Comparison of ENCODE assay signal across 31 cellular contexts in genomic region chr9:19198406-19198805, GRCh38.
"Had no signal": no experiment of that assay in that cellular context is flagged by ENCODE, and none has a peak within 500 bp of the region (broad histone marks: within the 10 kb centered on the region; RNA-seq: fewer than 3 reads in every experiment).

No MANE protein-coding gene starts in this region.

- H3K4me3 Mint-ChIP-seq: activated CD4-positive, alpha-beta memory T cell treated with anti-CD3 and anti-CD28 coated beads for 36 hours; activated CD4-positive, alpha-beta T cell treated with anti-CD3 and anti-CD28 coated beads for 36 hours; activated CD4-positive, alpha-beta T cell treated with anti-CD3 and anti-CD28 coated beads, Interleukin-2, amount 10 ng/mL, durations not matched to agents 24 days and 14 days; activated CD8-positive, alpha-beta T cell treated with anti-CD3 and anti-CD28 coated beads, Interleukin-2, amount 10 ng/mL, durations not matched to agents 7 days and 5 days; activated naive CD4-positive, alpha-beta T cell treated with anti-CD3 and anti-CD28 coated beads, Interleukin-2, amount 50 U/mL, for 24 hours; activated naive CD8-positive, alpha-beta T cell treated with anti-CD3 and anti-CD28 coated beads, Interleukin-2, amount 10 ng/mL, durations not matched to agents 7 days and 5 days; activated T-cell treated with anti-CD3 and anti-CD28 coated beads, Interleukin-2, amount 50 U/mL, for 24 hours; activated T-helper 17 cell treated with anti-CD3 and anti-CD28 coated beads, Interleukin-2, amount 50 U/mL, for 72 hours; brain; effector memory CD8-positive, alpha-beta T cell; T-helper 17 cell; T-helper 2 cell treated with Interferon-gamma antibody and Interleukin-4, amounts not matched to agents 5 μg/mL and 100 μg/mL, for 36 hours had no signal

- H3K4me1 ChIP-seq: ascending aorta, breast epithelium, esophagus muscularis mucosa, foreskin keratinocyte, gastrocnemius medialis had no signal

- H3K9me3 ChIP-seq: ascending aorta, breast epithelium, esophagus muscularis mucosa, gastrocnemius medialis, heart left ventricle had no signal

- DNase-seq: activated CD4-positive, alpha-beta memory T cell treated with anti-CD3 and anti-CD28 coated beads for 36 hours; activated CD4-positive, alpha-beta T cell treated with anti-CD3 and anti-CD28 coated beads for 36 hours; activated CD4-positive, alpha-beta T cell treated with anti-CD3 and anti-CD28 coated beads, Interleukin-2, amount 10 ng/mL, durations not matched to agents 24 days and 14 days; activated CD4-positive, CD25-positive, alpha-beta regulatory T cell; activated CD4-positive, CD25-positive, alpha-beta regulatory T cell treated with anti-CD3 and anti-CD28 coated beads, Interleukin-2, amount 50 U/mL, for 72 hours; activated CD8-positive, alpha-beta memory T cell treated with anti-CD3 and anti-CD28 coated beads, Interleukin-2, amount 50 U/mL, for 48 hours; activated CD8-positive, alpha-beta T cell treated with anti-CD3 and anti-CD28 coated beads, Interleukin-2, amount 10 ng/mL, durations not matched to agents 7 days and 5 days; activated effector memory CD4-positive, alpha-beta T cell treated with Interleukin-2 at 50 U/mL for 16 hours; activated gamma-delta T cell treated with Interleukin-2 at 50 U/mL for 16 hours; activated naive CD4-positive, alpha-beta T cell treated with Interleukin-2 at 50 U/mL for 16 hours; activated naive CD8-positive, alpha-beta T cell treated with anti-CD3 and anti-CD28 coated beads, Interleukin-2, amount 10 ng/mL, durations not matched to agents 7 days and 5 days; activated T-cell treated with anti-CD3 and anti-CD28 coated beads for 4 hours; activated T-cell treated with anti-CD3 and anti-CD28 coated beads, Interleukin-2, amount 50 U/mL, for 24 hours; caudate nucleus; cortex of kidney; dermis blood vessel endothelial cell; effector CD4-positive, alpha-beta T cell; effector memory CD8-positive, alpha-beta T cell; foreskin keratinocyte; gastrocnemius medialis; glutamatergic neuron; heart left ventricle; T-helper 17 cell; T1000 had no signal

- H3K27ac ChIP-seq: ascending aorta, breast epithelium, esophagus muscularis mucosa, foreskin keratinocyte, gastrocnemius medialis, heart left ventricle had no signal

- H3K36me3 ChIP-seq: ascending aorta, breast epithelium, esophagus muscularis mucosa, gastrocnemius medialis, heart left ventricle had no signal

- H3K4me3 ChIP-seq: ascending aorta, breast epithelium, esophagus muscularis mucosa, gastrocnemius medialis, heart left ventricle had no signal

- H3K27me3 Mint-ChIP-seq: activated naive CD4-positive, alpha-beta T cell treated with anti-CD3 and anti-CD28 coated beads, Interleukin-2, amount 50 U/mL, for 24 hours; activated naive CD8-positive, alpha-beta T cell treated with anti-CD3 and anti-CD28 coated beads, Interleukin-2, amount 10 ng/mL, durations not matched to agents 7 days and 5 days; activated T-cell treated with anti-CD3 and anti-CD28 coated beads, Interleukin-2, amount 50 U/mL, for 24 hours; brain; effector memory CD8-positive, alpha-beta T cell; T-helper 17 cell had no signal

- H3K9me3 Mint-ChIP-seq: activated CD4-positive, alpha-beta T cell treated with anti-CD3 and anti-CD28 coated beads, Interleukin-2, amount 10 ng/mL, durations not matched to agents 24 days and 14 days; activated naive CD4-positive, alpha-beta T cell treated with anti-CD3 and anti-CD28 coated beads, Interleukin-2, amount 50 U/mL, for 24 hours; activated T-cell treated with anti-CD3 and anti-CD28 coated beads, Interleukin-2, amount 50 U/mL, for 24 hours; activated T-helper 17 cell treated with anti-CD3 and anti-CD28 coated beads, Interleukin-2, amount 50 U/mL, for 72 hours; brain; effector memory CD8-positive, alpha-beta T cell; T-helper 2 cell treated with Interferon-gamma antibody and Interleukin-4, amounts not matched to agents 5 μg/mL and 100 μg/mL, for 36 hours had no signal

- H3K4me1 Mint-ChIP-seq: activated CD4-positive, alpha-beta T cell treated with anti-CD3 and anti-CD28 coated beads for 36 hours; activated naive CD4-positive, alpha-beta T cell treated with anti-CD3 and anti-CD28 coated beads, Interleukin-2, amount 50 U/mL, for 24 hours; activated T-helper 17 cell treated with anti-CD3 and anti-CD28 coated beads, Interleukin-2, amount 50 U/mL, for 72 hours; T-helper 17 cell had no signal

- H3K27me3 ChIP-seq: ascending aorta, breast epithelium, esophagus muscularis mucosa, foreskin keratinocyte, gastrocnemius medialis, heart left ventricle had no signal

- H3K36me3 Mint-ChIP-seq: activated CD4-positive, alpha-beta memory T cell treated with anti-CD3 and anti-CD28 coated beads for 36 hours; activated naive CD4-positive, alpha-beta T cell treated with anti-CD3 and anti-CD28 coated beads, Interleukin-2, amount 50 U/mL, for 24 hours; activated naive CD8-positive, alpha-beta T cell treated with anti-CD3 and anti-CD28 coated beads, Interleukin-2, amount 10 ng/mL, durations not matched to agents 7 days and 5 days; brain had no signal

- H3K27ac Mint-ChIP-seq: activated CD4-positive, alpha-beta memory T cell treated with anti-CD3 and anti-CD28 coated beads for 36 hours; activated CD4-positive, alpha-beta T cell treated with anti-CD3 and anti-CD28 coated beads for 36 hours; activated CD4-positive, alpha-beta T cell treated with anti-CD3 and anti-CD28 coated beads, Interleukin-2, amount 10 ng/mL, durations not matched to agents 24 days and 14 days; activated CD8-positive, alpha-beta T cell treated with anti-CD3 and anti-CD28 coated beads, Interleukin-2, amount 10 ng/mL, durations not matched to agents 7 days and 5 days; activated naive CD4-positive, alpha-beta T cell treated with anti-CD3 and anti-CD28 coated beads, Interleukin-2, amount 50 U/mL, for 24 hours; activated naive CD8-positive, alpha-beta T cell treated with anti-CD3 and anti-CD28 coated beads, Interleukin-2, amount 10 ng/mL, durations not matched to agents 7 days and 5 days; activated T-cell treated with anti-CD3 and anti-CD28 coated beads, Interleukin-2, amount 50 U/mL, for 24 hours; activated T-helper 17 cell treated with anti-CD3 and anti-CD28 coated beads, Interleukin-2, amount 50 U/mL, for 72 hours; brain; effector memory CD8-positive, alpha-beta T cell; T-helper 17 cell; T-helper 2 cell treated with Interferon-gamma antibody and Interleukin-4, amounts not matched to agents 5 μg/mL and 100 μg/mL, for 36 hours had no signal

- ATAC-seq: activated CD4-positive, alpha-beta T cell treated with anti-CD3 and anti-CD28 coated beads for 36 hours; activated CD8-positive, alpha-beta T cell treated with anti-CD3 and anti-CD28 coated beads, Interleukin-2, amount 10 ng/mL, durations not matched to agents 7 days and 5 days; activated T-helper 17 cell treated with anti-CD3 and anti-CD28 coated beads, Interleukin-2, amount 50 U/mL, for 72 hours; effector memory CD8-positive, alpha-beta T cell; foreskin keratinocyte; gastrocnemius medialis; heart left ventricle; T-helper 17 cell had no signal
